8 cellular contexts compared by ENCODE assay signal in the genomic region with DNA sequence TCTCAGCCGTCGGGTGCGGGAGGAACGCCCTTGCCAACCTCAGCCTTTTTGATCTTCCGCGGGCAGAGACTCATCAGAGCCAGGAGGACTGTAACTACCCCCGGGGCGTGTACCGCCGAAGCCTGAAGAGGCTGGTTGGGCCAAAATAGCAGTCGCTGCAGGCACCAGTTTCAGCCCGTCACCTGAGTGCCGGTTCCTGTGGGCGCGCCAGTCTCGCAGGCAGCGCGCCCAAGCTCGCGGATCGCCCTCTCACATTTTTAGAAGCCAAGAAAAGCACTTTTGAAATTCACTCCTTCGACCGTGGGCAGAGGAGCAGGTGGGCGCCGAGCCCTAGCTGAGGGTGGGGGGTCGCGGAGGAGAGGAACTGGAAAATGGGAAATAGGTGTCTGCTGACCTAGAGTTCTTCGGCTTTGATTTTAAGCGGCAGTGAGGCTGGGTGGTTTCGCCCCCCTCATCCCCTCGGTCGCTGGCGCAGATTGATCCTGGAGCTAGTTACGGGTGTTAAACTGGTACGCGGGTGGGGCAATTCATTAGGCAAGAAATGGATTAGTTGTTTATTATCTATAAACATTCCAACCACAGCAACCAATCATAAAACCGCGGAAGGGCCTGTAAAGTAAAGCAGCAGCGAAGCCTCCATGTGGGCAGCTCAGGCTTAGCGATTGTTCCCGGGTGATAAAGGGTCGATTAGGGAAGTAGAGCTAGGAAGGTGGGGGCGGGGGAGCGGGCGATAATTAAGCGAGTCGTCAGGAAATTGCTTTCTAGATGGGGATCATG.
A peak's percentile ranks its signal among the peaks of the same experiment; 100 is the strongest.
DNase-seq lines count a peak whose midpoint lies in the region; ATAC-seq and TF ChIP-seq lines count a peak whose summit lies in the region.

No MANE protein-coding gene starts in this region.

- ATAC-seq in HG03135 (IDR thresholded peaks at IDR 0.05; ENCODE audit: unreplicated experiment) (peak; percentile 41), body of pancreas (no peak), HG02763 (IDR thresholded peaks at IDR 0.05; ENCODE audit: unreplicated experiment) (no peak)

- TF ChIP-seq POLR2A in body of pancreas (IDR thresholded peaks at IDR 0.05): no peak

- WGBS in body of pancreas, 2 donors: 8 to 10% methylated on average over 47 of the region's 47 CpGs

- peaks cover 36% of the 10 kb centered on the region for H3K4me1 ChIP-seq in body of pancreas
- H3K4me1 ChIP-seq in muscle layer of duodenum (ENCODE audit: control insufficient read depth in 1 of 2, insufficient read depth in 2 of 2, low read length in 2 of 2): peaks cover 0 to 27% of the 10 kb centered on the region in 2 donors
- H3K4me1 ChIP-seq in Caco-2: no peaks in the 10 kb centered on the region

- no peaks in the 10 kb centered on the region for H3K9me3 Mint-ChIP-seq in Caco-2 (ENCODE audit: unreplicated experiment)

- H3K27me3 ChIP-seq in body of pancreas (peaks cover 0 to 51% of the 10 kb centered on the region in 2 donors), muscle layer of duodenum (ENCODE audit: low read depth, low read length) (peaks cover 57% of the 10 kb centered on the region), Caco-2 (replicated peaks; ENCODE audit: control insufficient read depth, insufficient read depth, low read length) (no peaks in the 10 kb centered on the region)

- no TSS peak for BruUV-seq in Caco-2 (replicated peaks; lab: Mats Ljungman, UMichigan)

- no peaks in the 10 kb centered on the region for H3K9me3 ChIP-seq in body of pancreas
- H3K9me3 ChIP-seq in muscle layer of duodenum (ENCODE audit: control insufficient read depth in 1 of 2, low read length in 2 of 2): no peaks in the 10 kb centered on the region
- H3K9me3 ChIP-seq in Caco-2: no peaks in the 10 kb centered on the region

- POLR2A ChIA-PET in Caco-2 (lab: Charles Lee): no interaction called here

- TF ChIP-seq CTCF in body of pancreas (IDR thresholded peaks at IDR 0.05) (no peak), Caco-2 (IDR thresholded peaks at IDR 0.05; ENCODE audit: insufficient read depth in 1 of 2, low read depth in 1 of 2, low read length in 1 of 2, severe bottlenecking in 1 of 2, unreplicated experiment in 1 of 2) (no peak)

- H3K4me3 Mint-ChIP-seq in Caco-2 (ENCODE audit: unreplicated experiment): no peak overlapping the region

- H3K27ac ChIP-seq in body of pancreas (peak overlapping the region in 3 of 4 donors; percentile 0 to 16 (median 15)), muscle layer of duodenum (ENCODE audit: low read length) (no peak overlapping the region)

- H3K27me3 Mint-ChIP-seq in Caco-2 (ENCODE audit: insufficient read depth, unreplicated experiment): no peaks in the 10 kb centered on the region

- no peaks in the 10 kb centered on the region for H3K4me1 Mint-ChIP-seq in Caco-2 (ENCODE audit: low read depth, unreplicated experiment)

- CTCF ChIA-PET in Caco-2 (lab: Charles Lee): no interaction called here

- no peak overlapping the region for H3K27ac Mint-ChIP-seq in Caco-2 (ENCODE audit: unreplicated experiment)

- intact Hi-C loops in body of pancreas (cut with DNase I): loop anchor here (10.0 kb wide), 1 partner anchor 111 kb away; no protein-coding TSS in a partner anchor
- intact Hi-C loops in Caco-2 (cut with micrococcal nuclease; ENCODE audit: unreplicated experiment): no loop called here

- H3K36me3 ChIP-seq in body of pancreas (replicated peaks in 1 of 2; ENCODE audit: insufficient read depth in 1 of 2, low read depth in 2 of 2): no peaks in the 10 kb centered on the region
- H3K36me3 ChIP-seq in muscle layer of duodenum (ENCODE audit: control insufficient read depth in 1 of 2, insufficient read depth in 2 of 2, low read length in 2 of 2): no peaks in the 10 kb centered on the region
- H3K36me3 ChIP-seq in Caco-2 (ENCODE audit: control insufficient read depth, insufficient read depth, low read length): no peaks in the 10 kb centered on the region

- H3K4me3 ChIP-seq in GM08714 (ENCODE audit: low read length) (peak overlapping the region; percentile 47; the same call in 1 of the 2 replicates), body of pancreas (peak overlapping the region in 1 of 2 donors; percentile 1), muscle layer of duodenum (ENCODE audit: low read depth in 1 of 2, low read length in 2 of 2) (peak overlapping the region; percentile 43 to 65), Caco-2 (ENCODE audit: low read depth, low read length) (no peak overlapping the region)

- no peak for DNase-seq in body of pancreas
- no peak for DNase-seq in NCI-H128 (lab: John Stamatoyannopoulos, UW; ENCODE audit: unreplicated experiment)
- DNase-seq in Caco-2: no peak
- no peak for DNase-seq in GM19238 (ENCODE audit: insufficient read length, low spot score)

- no peaks in the 10 kb centered on the region for H3K36me3 Mint-ChIP-seq in Caco-2 (ENCODE audit: insufficient read depth, unreplicated experiment)
